11 cellular contexts compared by ENCODE assay signal in genomic region chr17:2067559-2067958, GRCh38. TPM values are rescaled to one million over a fixed set of nuclear protein-coding genes. Genes with fewer than 3 reads are reported as not detected.
DNase-seq lines count a peak whose midpoint lies in the region; ATAC-seq and TF ChIP-seq lines count a peak whose summit lies in the region.
"Had no signal": no experiment of that assay in that cellular context is flagged by ENCODE, and none has a peak within 500 bp of the region (broad histone marks: within the 10 kb centered on the region; RNA-seq: fewer than 3 reads in every experiment).

No MANE protein-coding gene starts in this region.

- H3K9me3 ChIP-seq in AG04450 (ENCODE audit: control insufficient read depth, insufficient read depth, low read length) (no peaks in the 10 kb centered on the region; the same call in 1 of the 2 replicates), esophagus muscularis mucosa (no peaks in the 10 kb centered on the region)
- H3K9me3 ChIP-seq: HAP-1 had no signal

- no peaks in the 10 kb centered on the region for H3K9me3 Mint-ChIP-seq in osteocyte (ENCODE audit: unreplicated experiment)
- H3K9me3 Mint-ChIP-seq: CD4-positive, alpha-beta memory T cell had no signal

- TF ChIP-seq EP300 in esophagus muscularis mucosa (IDR thresholded peaks at IDR 0.05): no peak

- POLR2A ChIA-PET in AG04450 (lab: Yijun Ruan, JAX): interaction anchor here (0.9 to 1.6 kb wide), 9 partner anchors 9 to 194 kb away, joined by 3 to 8 read pairs (median 3); no protein-coding TSS in a partner anchor

- H3K4me3 Mint-ChIP-seq in osteocyte (ENCODE audit: unreplicated experiment): no peak overlapping the region
- H3K4me3 Mint-ChIP-seq: CD4-positive, alpha-beta memory T cell had no signal

- H3K27me3 ChIP-seq in AG04450 (ENCODE audit: control insufficient read depth, insufficient read depth, low read length) (no peaks in the 10 kb centered on the region), esophagus muscularis mucosa (no peaks in the 10 kb centered on the region)

- peaks cover 74% of the 10 kb centered on the region for H3K4me1 Mint-ChIP-seq in osteocyte (ENCODE audit: unreplicated experiment)

- H3K4me3 ChIP-seq in AG04450 (ENCODE audit: low read depth, low read length) (no peak overlapping the region), esophagus muscularis mucosa (no peak overlapping the region)
- H3K4me3 ChIP-seq: HAP-1 had no signal

- CTCF ChIA-PET in AG04450 (lab: Charles Lee): interaction anchor here (0.5 to 2.5 kb wide), 2 partner anchors 13 to 147 kb away, joined by 3 to 10 read pairs; partner anchors contain the start of gene HIC1

- no peak for ATAC-seq in GM21515 (IDR thresholded peaks at IDR 0.05; ENCODE audit: unreplicated experiment)

- H3K36me3 ChIP-seq in esophagus muscularis mucosa: peaks cover 0 to 53% (median 30%) of the 10 kb centered on the region in 4 donors

- no peak for TF ChIP-seq CTCF in AG04450 (IDR thresholded peaks at IDR 0.05; ENCODE audit: low read depth, low read length)
- no peak for TF ChIP-seq CTCF in esophagus muscularis mucosa (IDR thresholded peaks at IDR 0.05)
- TF ChIP-seq CTCF in osteocyte (IDR thresholded peaks at IDR 0.05): no peak

- H3K27ac Mint-ChIP-seq in osteocyte (ENCODE audit: unreplicated experiment): peak overlapping the region; percentile 73

- DNase-seq in AG04450 (ENCODE audit: low read depth, low spot score): no peak
- DNase-seq in NCI-H69 (lab: John Stamatoyannopoulos, UW): peak; percentile 91
- no peak for DNase-seq in esophagus muscularis mucosa (ENCODE audit: extremely low spot score)
- no peak for DNase-seq in osteocyte (ENCODE audit: extremely low spot score, unreplicated experiment)
- no peak for DNase-seq in COLO829 (ENCODE audit: low spot score)
- DNase-seq in NCI-H524 treated with DMSO at 0.1 percent for 48 hours (lab: John Stamatoyannopoulos, UW): no peak
- no peak for DNase-seq in NCI-H345 treated with DMSO at 0.1 percent for 48 hours (lab: John Stamatoyannopoulos, UW; ENCODE audit: unreplicated experiment)
- DNase-seq: NCI-H187 had no signal

- intact Hi-C loops in esophagus muscularis mucosa (cut with DNase I): no loop called here

- no peak for TF ChIP-seq POLR2A in esophagus muscularis mucosa (IDR thresholded peaks at IDR 0.05; ENCODE audit: low read depth)

- peaks cover 27% of the 10 kb centered on the region for H3K36me3 Mint-ChIP-seq in osteocyte (ENCODE audit: unreplicated experiment)

- peaks cover 82 to 91% (median 88%) of the 10 kb centered on the region in 4 donors for H3K4me1 ChIP-seq in esophagus muscularis mucosa
- H3K4me1 ChIP-seq: HAP-1 had no signal

- H3K27ac ChIP-seq in AG04450 (ENCODE audit: low read depth, low read length): peak overlapping the region; percentile 94
- peak overlapping the region; percentile 90 to 97 (median 92) for H3K27ac ChIP-seq in esophagus muscularis mucosa (replicated peaks in 1 of 4)

- WGBS in esophagus muscularis mucosa: 31% methylated on average over 3 of the region's 4 CpGs

- H3K27me3 Mint-ChIP-seq in osteocyte (ENCODE audit: unreplicated experiment): no peaks in the 10 kb centered on the region
- H3K27me3 Mint-ChIP-seq: CD4-positive, alpha-beta memory T cell had no signal

RNA-seq across cellular contexts. Expression of gene HIC1, which starts 12.7 kb away (rescaled TPM):
- 12.7 and 14.4 TPM in 2 replicates for polyA plus RNA-seq in AG04450 (2011; rRNA removed)
- 13.7 and 15.8 TPM in 2 replicates for polyA minus RNA-seq in AG04450 (2011; rRNA and poly(A)+ RNA removed)
- 10 to 100 TPM; 48.6 to 86.4 (median 54.9) TPM for total RNA-seq in esophagus muscularis mucosa
- 3.3 and 3.7 TPM in 2 replicates for total RNA-seq in osteocyte

RNA-seq across cellular contexts. Expression of gene OVCA2, which starts 25.7 kb away (rescaled TPM):
- polyA plus RNA-seq in AG04450 (2011; rRNA removed): 38.0 and 45.0 TPM in 2 replicates
- polyA minus RNA-seq in AG04450 (2011; rRNA and poly(A)+ RNA removed): 16.8 and 18.1 TPM in 2 replicates
- total RNA-seq in esophagus muscularis mucosa: 10 to 100 TPM; 34.9 to 38.9 (median 38.0) TPM
- 33.2 and 35.9 TPM in 2 replicates for total RNA-seq in osteocyte

RNA-seq across cellular contexts. Expression of gene DPH1, which starts 37.6 kb away (rescaled TPM):
- polyA plus RNA-seq in AG04450 (2011; rRNA removed): 25.3 and 29.9 TPM in 2 replicates
- 27.5 and 45.4 TPM in 2 replicates for polyA minus RNA-seq in AG04450 (2011; rRNA and poly(A)+ RNA removed)
- total RNA-seq in esophagus muscularis mucosa: 10 to 100 TPM; 27.4 to 41.8 (median 38.3) TPM
- 57.3 and 59.0 TPM in 2 replicates for total RNA-seq in osteocyte

RNA-seq across cellular contexts. Expression of gene RTN4RL1, which starts 42.4 kb away (rescaled TPM):
- 0.02 and 0.04 TPM in 2 replicates for polyA plus RNA-seq in AG04450 (2011; rRNA removed)
- not detected in 2 replicates for polyA minus RNA-seq in AG04450 (2011; rRNA and poly(A)+ RNA removed)
- under 1 TPM; 0.50 to 0.86 (median 0.67) TPM for total RNA-seq in esophagus muscularis mucosa
- 3.7 and 3.8 TPM in 2 replicates for total RNA-seq in osteocyte

Comparison
In these comparisons a context has a peak if more than half of its experiments do, and no peak if none do; other contexts are left out.
1. RNA of gene HIC1, which starts 12.7 kb away (total RNA-seq): 48.6 to 86.4 TPM in esophagus muscularis mucosa; 3.3 to 3.7 TPM in osteocyte; every median in the first group is over 10 times any median in the second.